24 cellular contexts compared by ENCODE assay signal in the genomic region with DNA sequence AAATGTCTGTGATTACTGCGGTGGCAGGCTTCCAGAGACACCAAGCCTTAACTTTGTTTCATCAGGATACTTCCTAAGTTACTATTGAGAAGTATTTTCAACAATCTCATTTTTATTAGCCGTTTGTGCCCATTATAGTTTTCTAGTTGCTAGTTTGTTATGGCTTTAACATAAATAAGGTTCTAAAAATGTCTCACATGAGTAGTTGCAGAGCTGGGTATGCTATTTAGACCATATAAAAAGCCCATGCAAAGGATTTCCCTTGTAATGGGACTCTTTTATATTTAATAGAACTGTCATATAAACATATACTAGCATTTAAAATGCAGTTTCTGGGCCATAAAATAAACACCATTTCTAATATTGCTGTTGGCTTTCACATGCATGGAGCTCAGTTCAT.
"Had no signal": no experiment of that assay in that cellular context is flagged by ENCODE, and none has a peak within 500 bp of the region (broad histone marks: within the 10 kb centered on the region; RNA-seq: fewer than 3 reads in every experiment).

No MANE protein-coding gene starts in this region.

- H3K27ac Mint-ChIP-seq: naive B cell; natural killer cell treated with Interleukin-12 subunit alpha and Interleukin-12 subunit beta and Interleukin-15 and Interleukin-18, amount 100 ng/mL, for 72 hours; neural progenitor cell; stimulated activated effector memory CD8-positive, alpha-beta T cell treated with anti-CD3 and anti-CD28 coated beads, Interleukin-12 subunit alpha, Interleukin-12 subunit beta, amount 100 ng/mL, for 72 hours had no signal

- H3K9me3 Mint-ChIP-seq: mesothelial cell of epicardium; naive B cell; natural killer cell treated with Interleukin-12 subunit alpha and Interleukin-12 subunit beta and Interleukin-15 and Interleukin-18, amount 100 ng/mL, for 72 hours; neural progenitor cell; stimulated activated effector memory CD8-positive, alpha-beta T cell treated with anti-CD3 and anti-CD28 coated beads, Interleukin-12 subunit alpha, Interleukin-12 subunit beta, amount 100 ng/mL, for 72 hours had no signal

- H3K4me3 Mint-ChIP-seq: mesothelial cell of epicardium; naive B cell; natural killer cell treated with Interleukin-12 subunit alpha and Interleukin-12 subunit beta and Interleukin-15 and Interleukin-18, amount 100 ng/mL, for 72 hours; neural progenitor cell; stimulated activated effector memory CD8-positive, alpha-beta T cell treated with anti-CD3 and anti-CD28 coated beads, Interleukin-12 subunit alpha, Interleukin-12 subunit beta, amount 100 ng/mL, for 72 hours had no signal

- H3K36me3 ChIP-seq: esophagus squamous epithelium, left lung, neural progenitor cell, prostate gland, sigmoid colon, stomach, thyroid gland had no signal

- H3K4me1 Mint-ChIP-seq: naive B cell; stimulated activated effector memory CD8-positive, alpha-beta T cell treated with anti-CD3 and anti-CD28 coated beads, Interleukin-12 subunit alpha, Interleukin-12 subunit beta, amount 100 ng/mL, for 72 hours had no signal

- DNase-seq: dermis blood vessel endothelial cell; effector memory CD4-positive, alpha-beta T cell; erythroblast; esophagus squamous epithelium; head of caudate nucleus; left cardiac atrium; left lung; mesenchymal stem cell; mucosa of descending colon; naive B cell; right cardiac atrium; sigmoid colon; stimulated activated CD4-positive, alpha-beta T cell treated with anti-CD3 and anti-CD28 coated beads, Interleukin-2, amount 100 ng/mL, for 24 hours; stimulated activated CD4-positive, alpha-beta T cell treated with anti-CD3 and anti-CD28 coated beads, Interleukin-4, amount 100 ng/mL, for 24 hours; stimulated activated naive CD4-positive, alpha-beta T cell treated with Interleukin-2 at 50 U/mL for 16 hours; stomach; thyroid gland; trophoblast cell had no signal

- H3K27ac ChIP-seq: coronary artery, esophagus squamous epithelium, left lung, neural progenitor cell, prostate gland, sigmoid colon, stomach, thyroid gland had no signal

- H3K27me3 ChIP-seq: esophagus squamous epithelium, left lung, neural progenitor cell, stomach, thyroid gland had no signal

- ATAC-seq: left cardiac atrium; left lung; mucosa of descending colon; natural killer cell treated with Interleukin-12 subunit alpha and Interleukin-12 subunit beta and Interleukin-15 and Interleukin-18, amount 100 ng/mL, for 72 hours; right cardiac atrium; stimulated activated effector memory CD8-positive, alpha-beta T cell treated with anti-CD3 and anti-CD28 coated beads, Interleukin-12 subunit alpha, Interleukin-12 subunit beta, amount 100 ng/mL, for 72 hours had no signal

- H3K4me3 ChIP-seq: coronary artery, esophagus squamous epithelium, left lung, mucosa of descending colon, neural progenitor cell, prostate gland, sigmoid colon, stomach, thyroid gland had no signal

- H3K36me3 Mint-ChIP-seq: mesothelial cell of epicardium; naive B cell; natural killer cell treated with Interleukin-12 subunit alpha and Interleukin-12 subunit beta and Interleukin-15 and Interleukin-18, amount 100 ng/mL, for 72 hours; neural progenitor cell; stimulated activated effector memory CD8-positive, alpha-beta T cell treated with anti-CD3 and anti-CD28 coated beads, Interleukin-12 subunit alpha, Interleukin-12 subunit beta, amount 100 ng/mL, for 72 hours had no signal

- H3K4me1 ChIP-seq: esophagus squamous epithelium, left lung, prostate gland, thyroid gland had no signal
